8 cellular contexts compared by ENCODE assay signal in genomic region chr10:72257051-72257892, GRCh38. TPM values are rescaled to one million over a fixed set of nuclear protein-coding genes. Genes with fewer than 3 reads are reported as not detected.
A peak's percentile ranks its signal among the peaks of the same experiment; 100 is the strongest.
DNase-seq lines count a peak whose midpoint lies in the region; TF ChIP-seq lines count a peak whose summit lies in the region.

No MANE protein-coding gene starts in this region.

- H3K9me3 ChIP-seq in MM.1S (replicated peaks; ENCODE audit: insufficient read depth, low read length) (no peaks in the 10 kb centered on the region), smooth muscle cell (replicated peaks; ENCODE audit: low read depth) (no peaks in the 10 kb centered on the region)

- peaks cover 66% of the 10 kb centered on the region for H3K4me1 ChIP-seq in MM.1S (ENCODE audit: low read length)
- peaks cover 44% of the 10 kb centered on the region for H3K4me1 ChIP-seq in smooth muscle cell (ENCODE audit: low read depth)

- H2AFZ ChIP-seq in MM.1S (ENCODE audit: low read length) (0 out of 2 replicates have a peak overlapping the region, but pooled peaks have one; percentile 46), smooth muscle cell (ENCODE audit: low read depth) (no peak overlapping the region)

- H3K9ac ChIP-seq in MM.1S (ENCODE audit: low read length) (no peak overlapping the region), smooth muscle cell (ENCODE audit: low read depth) (no peak overlapping the region)

- peak overlapping the region; percentile 67 for H3K27ac Mint-ChIP-seq in progenitor cell of endocrine pancreas

- H3K27me3 ChIP-seq in MM.1S (replicated peaks; ENCODE audit: insufficient read depth, low read length) (no peaks in the 10 kb centered on the region), smooth muscle cell (ENCODE audit: low read depth) (no peaks in the 10 kb centered on the region)

- H4K20me1 ChIP-seq in MM.1S (ENCODE audit: insufficient read depth, low read length) = no peaks in the 10 kb centered on the region
- no peaks in the 10 kb centered on the region for H4K20me1 ChIP-seq in smooth muscle cell (ENCODE audit: low read depth)

- no peaks in the 10 kb centered on the region for H3K36me3 Mint-ChIP-seq in progenitor cell of endocrine pancreas (ENCODE audit: insufficient read depth)

- DNase-seq in GF-D8 (lab: John Stamatoyannopoulos, UW) (peak; percentile 55), MM.1S (peak; percentile 53), choroid plexus epithelial cell (ENCODE audit: low read depth) (peak; percentile 79), progenitor cell of endocrine pancreas (ENCODE audit: low spot score, unreplicated experiment) (no peak), NCI-H2227 (lab: John Stamatoyannopoulos, UW; ENCODE audit: unreplicated experiment) (no peak), DMS153 treated with DMSO at 0.1 percent for 48 hours (lab: John Stamatoyannopoulos, UW; ENCODE audit: unreplicated experiment) (no peak), 8988T (no peak), smooth muscle cell (lab: John Stamatoyannopoulos, UW; ENCODE audit: unreplicated experiment) (no peak)

- H3K79me2 ChIP-seq in MM.1S (ENCODE audit: low read length) = no peaks in the 10 kb centered on the region
- H3K79me2 ChIP-seq in smooth muscle cell (ENCODE audit: low read depth) = no peaks in the 10 kb centered on the region

- H3K4me3 Mint-ChIP-seq in progenitor cell of endocrine pancreas (ENCODE audit: low read depth) = no peak overlapping the region

- no peaks in the 10 kb centered on the region for H3K9me2 ChIP-seq in MM.1S (replicated peaks; ENCODE audit: insufficient read depth, low read length)

- TF ChIP-seq CTCF in MM.1S (IDR thresholded peaks at IDR 0.05; ENCODE audit: low read length) (no peak), choroid plexus epithelial cell (conservative IDR thresholded peaks at IDR 0.05; ENCODE audit: low read depth, low read length) (no peak), progenitor cell of endocrine pancreas (IDR thresholded peaks at IDR 0.05; ENCODE audit: unreplicated experiment) (no peak), smooth muscle cell (IDR thresholded peaks at IDR 0.05; ENCODE audit: borderline replicate concordance, insufficient read depth, poor library complexity, severe bottlenecking) (no peak)

- H3K4me1 Mint-ChIP-seq in progenitor cell of endocrine pancreas (ENCODE audit: low read depth) = peaks cover 39% of the 10 kb centered on the region

- H3K27ac ChIP-seq in MM.1S (ENCODE audit: low read length) (peak overlapping the region; percentile 1; the same call in 1 of the 2 replicates), smooth muscle cell (ENCODE audit: low read depth) (no peak overlapping the region)

- H3K4me2 ChIP-seq in MM.1S (ENCODE audit: low read depth, low read length) (peak overlapping the region; percentile 31; the same call in 1 of the 2 replicates), smooth muscle cell (no peak overlapping the region)

- H3K36me3 ChIP-seq in MM.1S (replicated peaks; ENCODE audit: insufficient read depth, low read length) (no peaks in the 10 kb centered on the region), smooth muscle cell (ENCODE audit: low read depth) (no peaks in the 10 kb centered on the region)

- H3K9me3 Mint-ChIP-seq in progenitor cell of endocrine pancreas (ENCODE audit: low read depth) = no peaks in the 10 kb centered on the region

- H3F3A ChIP-seq in MM.1S (ENCODE audit: insufficient read depth, low read length) = peaks cover 35% of the 10 kb centered on the region
- peaks cover 9% of the 10 kb centered on the region for H3F3A ChIP-seq in smooth muscle cell (ENCODE audit: low read depth)

- no peaks in the 10 kb centered on the region for H3K27me3 Mint-ChIP-seq in progenitor cell of endocrine pancreas

- 75% methylated on average over 8 of the region's 8 CpGs for whole genome bisulfite sequencing in smooth muscle cell (ENCODE audit: low lambda C conversion rate)

- H3K4me3 ChIP-seq in MM.1S (ENCODE audit: low read length) (no peak overlapping the region), choroid plexus epithelial cell (ENCODE audit: low read depth, low read length) (no peak overlapping the region), smooth muscle cell (no peak overlapping the region)

RNA-seq across cellular contexts. Expression of gene DDIT4, which starts 16.5 kb away (rescaled TPM):
- total RNA-seq in progenitor cell of endocrine pancreas (36.9 and 49.7 TPM in 2 replicates), smooth muscle cell (161 and 198 TPM in 2 replicates)
- 248 and 299 TPM in 2 replicates for polyA plus RNA-seq in smooth muscle cell

RNA-seq across cellular contexts. Expression of gene ASCC1, which starts 41.2 kb away (rescaled TPM):
- total RNA-seq in progenitor cell of endocrine pancreas (40.0 and 42.2 TPM in 2 replicates), smooth muscle cell (28.1 and 37.0 TPM in 2 replicates)
- polyA plus RNA-seq in smooth muscle cell = 24.0 and 24.7 TPM in 2 replicates

RNA-seq across cellular contexts. Expression of gene ANAPC16, which starts 41.5 kb away (rescaled TPM):
- total RNA-seq in progenitor cell of endocrine pancreas (85.3 and 85.9 TPM in 2 replicates), smooth muscle cell (50.8 and 81.8 TPM in 2 replicates)
- 76.4 and 80.8 TPM in 2 replicates for polyA plus RNA-seq in smooth muscle cell

Comparison
In these comparisons a context has a peak if more than half of its experiments do, and no peak if none do; other contexts are left out.
1. DNase-seq: peak in GF-D8 (single experiment), MM.1S (single experiment) and choroid plexus epithelial cell (single experiment); none in progenitor cell of endocrine pancreas (single experiment), NCI-H2227 (single experiment), DMS153 treated with DMSO at 0.1 percent for 48 hours (single experiment), 8988T (single experiment) and smooth muscle cell (single experiment).